Comparison of ENCODE assay signal across 10 cellular contexts in the genomic region with DNA sequence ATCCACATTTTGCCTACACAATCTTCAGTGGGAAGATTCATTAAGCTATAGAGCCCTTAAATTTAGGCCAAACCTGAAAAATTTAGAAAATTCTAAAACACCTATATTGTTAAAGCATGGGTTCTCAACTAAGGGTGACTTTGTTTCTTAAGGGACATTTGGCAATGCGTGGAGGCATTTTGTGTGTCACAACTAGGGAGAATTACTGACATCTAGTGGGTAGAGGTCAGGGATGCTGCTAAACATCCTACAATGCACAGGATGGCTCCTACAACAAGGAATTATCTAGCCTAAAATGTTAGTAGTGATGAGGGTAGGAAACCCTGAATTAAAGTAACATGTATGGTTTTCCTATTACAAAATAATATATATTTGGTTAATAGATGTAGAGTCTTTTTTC. TPM values are rescaled to one million over a fixed set of nuclear protein-coding genes. Genes with fewer than 3 reads are reported as not detected.
DNase-seq lines count a peak whose midpoint lies in the region; ATAC-seq, FAIRE-seq and TF ChIP-seq lines count a peak whose summit lies in the region.
"Had no signal": no experiment of that assay in that cellular context is flagged by ENCODE, and none has a peak within 500 bp of the region (broad histone marks: within the 10 kb centered on the region; RNA-seq: fewer than 3 reads in every experiment).

No MANE protein-coding gene starts in this region.

- no peak overlapping the region for H3K27ac ChIP-seq in right cardiac atrium (ENCODE audit: low read length)
- H3K27ac ChIP-seq in OCI-LY7 (ENCODE audit: low read depth, low read length, poor library complexity, severe bottlenecking) = no peak overlapping the region
- H3K27ac ChIP-seq in foreskin keratinocyte = no peak overlapping the region

- BruUV-seq in OCI-LY7 (replicated peaks; lab: Mats Ljungman, UMichigan) = no TSS peak

- H3K79me2 ChIP-seq in OCI-LY7 (ENCODE audit: insufficient read depth, low read depth, low read length) = peaks cover 32% of the 10 kb centered on the region; the same call in 1 of the 2 replicates

- no peaks in the 10 kb centered on the region for H3K36me3 ChIP-seq in OCI-LY7 (ENCODE audit: insufficient read depth, low read length)

- no peaks in the 10 kb centered on the region for H3K9me2 ChIP-seq in OCI-LY7 (ENCODE audit: insufficient read depth, low read length)

- ATAC-seq in Right ventricle myocardium superior (ENCODE audit: poor library complexity) (peak; percentile 80), right cardiac atrium (no peak), foreskin keratinocyte (no peak), GM21825 (IDR thresholded peaks at IDR 0.05; ENCODE audit: unreplicated experiment) (no peak)

- TF ChIP-seq CTCF in OCI-LY7 (conservative IDR thresholded peaks at IDR 0.05; ENCODE audit: low read length) = peak; percentile 63
- TF ChIP-seq CTCF in foreskin keratinocyte (conservative IDR thresholded peaks at IDR 0.05) = peak; percentile 57

- no peak overlapping the region for H2AFZ ChIP-seq in OCI-LY7 (ENCODE audit: low read length)

- no peaks in the 10 kb centered on the region for H3K27me3 ChIP-seq in right cardiac atrium (ENCODE audit: control insufficient read depth, insufficient read depth)
- H3K27me3 ChIP-seq in foreskin keratinocyte = no peaks in the 10 kb centered on the region

- FAIRE-seq in urothelium cell line (lab: Jason Lieb, UNC) = peak; percentile 55

- no peak for DNase-seq in Right ventricle myocardium superior
- DNase-seq in right cardiac atrium = no peak
- peak; percentile 7 for DNase-seq in OCI-LY7 (ENCODE audit: low spot score)
- no peak for DNase-seq in foreskin keratinocyte
- peak; percentile 2 for DNase-seq in urothelium cell line (ENCODE audit: low spot score)
- DNase-seq in RPMI8226 = no peak
- DNase-seq in stimulated activated CD8-positive, alpha-beta memory T cell treated with anti-CD3 and anti-CD28 coated beads, Interleukin-4, amount 100 ng/mL, for 48 hours = no peak
- DNase-seq: activated naive CD4-positive, alpha-beta T cell treated with anti-CD3 and anti-CD28 coated beads, Interleukin-2, amount 10 ng/mL, durations not matched to agents 7 days and 5 days; CD8-positive, alpha-beta memory T cell had no signal

- no peak overlapping the region for H3K4me2 ChIP-seq in OCI-LY7 (ENCODE audit: low read length)

- no peaks in the 10 kb centered on the region for H3K9me3 ChIP-seq in right cardiac atrium (ENCODE audit: control insufficient read depth, low read length)
- no peaks in the 10 kb centered on the region for H3K9me3 ChIP-seq in OCI-LY7 (ENCODE audit: low read length)

- H3K4me1 ChIP-seq in right cardiac atrium (ENCODE audit: control insufficient read depth, insufficient read depth, low read length) (no peaks in the 10 kb centered on the region), OCI-LY7 (ENCODE audit: insufficient read depth, low read length, poor library complexity, severe bottlenecking) (no peaks in the 10 kb centered on the region), foreskin keratinocyte (no peaks in the 10 kb centered on the region)

- intact Hi-C loops in Right ventricle myocardium superior (cut with DNase I) = no loop called here
- intact Hi-C loops in right cardiac atrium (cut with DNase I) = no loop called here
- intact Hi-C loops in OCI-LY7 (cut with micrococcal nuclease; ENCODE audit: unreplicated experiment) = no loop called here

- POLR2A ChIA-PET in OCI-LY7 (lab: Charles Lee) = interaction anchor here (0.6 kb wide), 1 partner anchor 25 kb away, joined by 3 read pairs; no protein-coding TSS in a partner anchor

- no peak overlapping the region for H3K4me3 ChIP-seq in right cardiac atrium (ENCODE audit: low read length)
- H3K4me3 ChIP-seq in OCI-LY7 (ENCODE audit: low read depth, low read length, poor library complexity, severe bottlenecking) = no peak overlapping the region

- WGBS in right cardiac atrium = 86% methylated on average over 1 of the region's 1 CpG

- peaks cover 12% of the 10 kb centered on the region; the same call in 1 of the 2 replicates for H4K20me1 ChIP-seq in OCI-LY7 (ENCODE audit: insufficient read depth, low read length)

- CTCF ChIA-PET in OCI-LY7 (lab: Charles Lee; ENCODE audit: unreplicated experiment) = no interaction called here

RNA-seq across cellular contexts. Expression of a gene that starts 55.8 kb away (rescaled TPM):
- total RNA-seq in Right ventricle myocardium superior = 28.2 TPM
- 10 to 100 TPM; 36.8 to 44.3 (median 41.0) TPM for total RNA-seq in right cardiac atrium
- 9.0 TPM for polyA plus RNA-seq in right cardiac atrium
- 82.4 and 85.5 TPM in 2 replicates for total RNA-seq in OCI-LY7 (2014; rRNA removed; shearing (Covaris generic))
- total RNA-seq in OCI-LY7 (2022) = 78.5 and 90.5 TPM in 2 replicates
- total RNA-seq in foreskin keratinocyte = 43.8 and 46.3 TPM in 2 replicates
- 6.5 and 7.5 TPM in 2 replicates for polyA plus RNA-seq in foreskin keratinocyte

Comparison
In these comparisons a context has a peak if more than half of its experiments do, and no peak if none do; other contexts are left out.
1. DNase-seq: peak in OCI-LY7 (single experiment) and urothelium cell line (single experiment); none in Right ventricle myocardium superior (single experiment), right cardiac atrium (0 of 3), foreskin keratinocyte (0 of 2), RPMI8226 (single experiment) and stimulated activated CD8-positive, alpha-beta memory T cell treated with anti-CD3 and anti-CD28 coated beads, Interleukin-4, amount 100 ng/mL, for 48 hours (single experiment).